In the genomic region with DNA sequence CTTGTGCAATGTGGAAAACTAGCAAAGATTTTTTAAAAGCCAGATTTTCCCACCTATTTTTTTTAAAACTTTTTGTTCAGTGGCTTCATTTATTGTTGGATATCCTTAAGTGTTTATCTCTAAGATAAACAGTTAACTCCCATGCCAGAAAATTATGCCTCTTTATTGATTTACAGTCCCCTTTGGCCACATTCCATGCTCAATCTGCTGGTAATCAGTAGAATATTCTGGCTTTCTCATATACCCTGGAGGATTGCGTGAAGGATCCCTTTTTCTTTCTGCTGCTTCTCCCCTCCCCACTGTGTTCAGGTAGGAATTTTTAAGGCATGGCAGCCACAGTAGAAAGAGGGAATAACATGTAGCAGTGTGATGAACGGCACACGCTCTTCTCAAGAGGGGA, we compare ENCODE assay signal across 14 cellular contexts.
"Had no signal": no experiment of that assay in that cellular context is flagged by ENCODE, and none has a peak within 500 bp of the region (broad histone marks: within the 10 kb centered on the region; RNA-seq: fewer than 3 reads in every experiment).

No MANE protein-coding gene starts in this region.

- H3K27me3 ChIP-seq: colonic mucosa had no signal

- H3K36me3 ChIP-seq: colonic mucosa, heart left ventricle had no signal

- H3K36me3 Mint-ChIP-seq: memory B cell; natural killer cell treated with Interleukin-12 subunit alpha and Interleukin-12 subunit beta and Interleukin-15 and Interleukin-18, amount 100 ng/mL, for 72 hours; T-cell had no signal

- H3K4me1 ChIP-seq: colonic mucosa had no signal

- H3K9me3 Mint-ChIP-seq: activated T-helper 1 cell treated with anti-CD3 and anti-CD28 coated beads, Interleukin-12 subunit alpha, Interleukin-12 subunit beta, Interleukin-2, Interleukin-4 antibody, amounts not matched to agents 30 ng/mL and 10 ng/mL and 1 ng/mL, durations not matched to agents 14 hours and 24 hours and 36 hours; memory B cell; natural killer cell treated with Interleukin-12 subunit alpha and Interleukin-12 subunit beta and Interleukin-15 and Interleukin-18, amount 100 ng/mL, for 72 hours; stimulated activated naive CD8-positive, alpha-beta T cell treated with anti-CD3 and anti-CD28 coated beads, Interleukin-15, amount 100 ng/mL, for 72 hours; T-cell had no signal

- ATAC-seq: activated CD8-positive, alpha-beta T cell treated with anti-CD3 and anti-CD28 coated beads, Interleukin-2, amount 10 ng/mL, durations not matched to agents 7 days and 5 days; heart left ventricle; left lobe of liver; natural killer cell treated with Interleukin-12 subunit alpha and Interleukin-12 subunit beta and Interleukin-15 and Interleukin-18, amount 100 ng/mL, for 72 hours; stimulated activated naive CD8-positive, alpha-beta T cell treated with anti-CD3 and anti-CD28 coated beads, Interleukin-15, amount 100 ng/mL, for 72 hours; T-cell had no signal

- H3K27ac Mint-ChIP-seq: activated CD8-positive, alpha-beta T cell treated with anti-CD3 and anti-CD28 coated beads, Interleukin-2, amount 10 ng/mL, durations not matched to agents 7 days and 5 days; activated T-helper 1 cell treated with anti-CD3 and anti-CD28 coated beads, Interleukin-12 subunit alpha, Interleukin-12 subunit beta, Interleukin-2, Interleukin-4 antibody, amounts not matched to agents 30 ng/mL and 10 ng/mL and 1 ng/mL, durations not matched to agents 14 hours and 24 hours and 36 hours; memory B cell; natural killer cell treated with Interleukin-12 subunit alpha and Interleukin-12 subunit beta and Interleukin-15 and Interleukin-18, amount 100 ng/mL, for 72 hours; stimulated activated naive CD8-positive, alpha-beta T cell treated with anti-CD3 and anti-CD28 coated beads, Interleukin-15, amount 100 ng/mL, for 72 hours; T-cell had no signal

- DNase-seq: activated CD4-positive, alpha-beta T cell treated with anti-CD3 and anti-CD28 coated beads for 48 hours; activated CD8-positive, alpha-beta memory T cell treated with anti-CD3 and anti-CD28 coated beads, Interleukin-2, amount 50 U/mL, for 48 hours; activated CD8-positive, alpha-beta T cell treated with anti-CD3 and anti-CD28 coated beads, Interleukin-2, amount 10 ng/mL, durations not matched to agents 7 days and 5 days; activated naive CD4-positive, alpha-beta T cell treated with Interleukin-2 at 50 U/mL for 16 hours; colonic mucosa; heart left ventricle; stimulated activated CD4-positive, alpha-beta T cell treated with anti-CD3 and anti-CD28 coated beads, Interleukin-4, amount 100 ng/mL, for 4 hours; stimulated activated naive CD8-positive, alpha-beta T cell treated with anti-CD3 and anti-CD28 coated beads, Interleukin-15, amount 100 ng/mL, for 72 hours; T-cell; WERI-Rb-1 had no signal

- H3K4me3 ChIP-seq: colonic mucosa, heart left ventricle had no signal

- H3K27ac ChIP-seq: colonic mucosa, heart left ventricle, WERI-Rb-1 had no signal

- H3K4me3 Mint-ChIP-seq: activated CD8-positive, alpha-beta T cell treated with anti-CD3 and anti-CD28 coated beads, Interleukin-2, amount 10 ng/mL, durations not matched to agents 7 days and 5 days; activated T-helper 1 cell treated with anti-CD3 and anti-CD28 coated beads, Interleukin-12 subunit alpha, Interleukin-12 subunit beta, Interleukin-2, Interleukin-4 antibody, amounts not matched to agents 30 ng/mL and 10 ng/mL and 1 ng/mL, durations not matched to agents 14 hours and 24 hours and 36 hours; memory B cell; natural killer cell treated with Interleukin-12 subunit alpha and Interleukin-12 subunit beta and Interleukin-15 and Interleukin-18, amount 100 ng/mL, for 72 hours; stimulated activated naive CD8-positive, alpha-beta T cell treated with anti-CD3 and anti-CD28 coated beads, Interleukin-15, amount 100 ng/mL, for 72 hours; T-cell had no signal

- H3K9me3 ChIP-seq: colonic mucosa, heart left ventricle had no signal
